ENCODE assay signal across 20 cellular contexts in the genomic region with DNA sequence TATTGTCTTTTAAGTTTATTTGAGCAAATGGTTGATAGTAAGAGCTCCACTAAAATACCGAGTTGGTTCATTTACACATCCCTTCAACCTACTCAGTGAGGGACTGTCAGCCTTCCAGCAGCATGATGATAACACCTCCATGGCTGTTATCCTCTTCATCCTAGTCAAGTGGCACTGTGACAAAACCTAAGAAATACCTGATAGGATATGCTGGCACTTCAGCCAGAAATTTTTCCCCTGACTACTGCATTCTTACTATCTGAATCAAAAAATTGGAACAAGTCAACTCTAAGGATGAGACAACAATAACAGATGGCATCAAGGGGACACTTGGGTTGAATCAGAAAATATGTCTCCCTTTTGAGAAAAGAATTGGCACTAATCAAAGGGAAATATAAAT.
DNase-seq lines count a peak whose midpoint lies in the region; ATAC-seq and TF ChIP-seq lines count a peak whose summit lies in the region.
"Had no signal": no experiment of that assay in that cellular context is flagged by ENCODE, and none has a peak within 500 bp of the region (broad histone marks: within the 10 kb centered on the region; RNA-seq: fewer than 3 reads in every experiment).

No MANE protein-coding gene starts in this region.

- intact Hi-C loops in sciatic nerve (cut with DNase I): no loop called here

- no peaks in the 10 kb centered on the region; the same call in none of the 2 replicates for H3K27me3 Mint-ChIP-seq in HFFc6 (ENCODE audit: insufficient read depth)
- no peaks in the 10 kb centered on the region for H3K27me3 Mint-ChIP-seq in osteocyte (ENCODE audit: unreplicated experiment)
- H3K27me3 Mint-ChIP-seq: CD4-positive, CD25-positive, alpha-beta regulatory T cell had no signal

- TF ChIP-seq CTCF in HFFc6 (IDR thresholded peaks at IDR 0.05) (no peak), osteocyte (IDR thresholded peaks at IDR 0.05) (no peak)

- ATAC-seq in sciatic nerve (no peak), HG02885 (IDR thresholded peaks at IDR 0.05; ENCODE audit: poor library complexity, unreplicated experiment) (no peak)
- ATAC-seq: GM12878 had no signal

- H3K36me3 Mint-ChIP-seq in HFFc6 (ENCODE audit: low read depth) (no peaks in the 10 kb centered on the region), osteocyte (ENCODE audit: unreplicated experiment) (no peaks in the 10 kb centered on the region)
- H3K36me3 Mint-ChIP-seq: CD4-positive, CD25-positive, alpha-beta regulatory T cell had no signal

- peak; percentile 6 for DNase-seq in NCI-H748 (lab: John Stamatoyannopoulos, UW; ENCODE audit: unreplicated experiment)
- no peak for DNase-seq in NCI-H748 treated with DMSO at 0.1 percent for 48 hours (lab: John Stamatoyannopoulos, UW)
- peak; percentile 5 for DNase-seq in HFFc6
- DNase-seq in middle frontal gyrus (ENCODE audit: extremely low spot score, low spot score): peak; percentile 32
- no peak for DNase-seq in sciatic nerve (ENCODE audit: low spot score)
- DNase-seq in osteocyte (ENCODE audit: extremely low spot score, unreplicated experiment): no peak
- DNase-seq: CD4-positive, CD25-positive, alpha-beta regulatory T cell; EL; H9; KG1; NCI-H1092; NCI-H1436; NCI-H2029; NCI-H446 treated with DMSO at 0.1 percent for 48 hours; NCI-H526 treated with DMSO at 0.1 percent for 48 hours; NK-92 treated with Interleukin-12 subunit alpha and Interleukin-12 subunit beta, amount 100 ng/mL, for 24 hours; SHP77 treated with DMSO at 0.1 percent for 48 hours; SW 1271 had no signal

- H3K4me1 Mint-ChIP-seq in HFFc6 (ENCODE audit: low read depth) (peaks cover 10% of the 10 kb centered on the region), osteocyte (ENCODE audit: unreplicated experiment) (peaks cover 13% of the 10 kb centered on the region)
- H3K4me1 Mint-ChIP-seq: CD4-positive, CD25-positive, alpha-beta regulatory T cell had no signal

- H3K9me3 Mint-ChIP-seq in HFFc6 (no peaks in the 10 kb centered on the region), osteocyte (ENCODE audit: unreplicated experiment) (no peaks in the 10 kb centered on the region)
- H3K9me3 Mint-ChIP-seq: H9 had no signal

- H3K4me3 Mint-ChIP-seq in HFFc6 (no peak overlapping the region), osteocyte (ENCODE audit: unreplicated experiment) (no peak overlapping the region)
- H3K4me3 Mint-ChIP-seq: CD4-positive, CD25-positive, alpha-beta regulatory T cell; H9 had no signal

- H3K27ac Mint-ChIP-seq in HFFc6: no peak overlapping the region
- no peak overlapping the region for H3K27ac Mint-ChIP-seq in osteocyte (ENCODE audit: unreplicated experiment)
- H3K27ac Mint-ChIP-seq: CD4-positive, CD25-positive, alpha-beta regulatory T cell; H9 had no signal

Comparison
In these comparisons a context has a peak if more than half of its experiments do, and no peak if none do; other contexts are left out.
1. DNase-seq: peak in NCI-H748 (single experiment), HFFc6 (single experiment) and middle frontal gyrus (single experiment); none in NCI-H748 treated with DMSO at 0.1 percent for 48 hours (single experiment), sciatic nerve (single experiment) and osteocyte (single experiment).